ENCODE assay signal across 27 cellular contexts in genomic region chr3:126026277-126026751, GRCh38. TPM values are rescaled to one million over a fixed set of nuclear protein-coding genes. Genes with fewer than 3 reads are reported as not detected.
DNase-seq lines count a peak whose midpoint lies in the region; ATAC-seq and TF ChIP-seq lines count a peak whose summit lies in the region.
"Had no signal": no experiment of that assay in that cellular context is flagged by ENCODE, and none has a peak within 500 bp of the region (broad histone marks: within the 10 kb centered on the region; RNA-seq: fewer than 3 reads in every experiment).

No MANE protein-coding gene starts in this region.

- no peaks in the 10 kb centered on the region for H3K4me1 ChIP-seq in breast epithelium
- H3K4me1 ChIP-seq in Peyer's patch, result no peaks in the 10 kb centered on the region
- H3K4me1 ChIP-seq: BLaER1 treated with 17β-estradiol and CSF1 and Interleukin-3, amounts not matched to agents 10 nM and 100 nM; upper lobe of left lung had no signal

- intact Hi-C loops in MCF 10A (cut with micrococcal nuclease), result no loop called here
- intact Hi-C loops in breast epithelium (cut with DNase I; ENCODE audit: low total_unique reads), result no loop called here

- H3K36me3 ChIP-seq in breast epithelium, result no peaks in the 10 kb centered on the region
- H3K36me3 ChIP-seq in Peyer's patch, result peaks cover 0 to 16% (median 0%) of the 10 kb centered on the region in 3 donors
- H3K36me3 ChIP-seq: HAP-1, ovary had no signal

- no TSS peak for BruUV-seq in MCF 10A (replicated peaks; lab: Mats Ljungman, UMichigan)

- H3K36me3 Mint-ChIP-seq in MCF 10A (ENCODE audit: insufficient read depth, unreplicated experiment) (peaks cover 21% of the 10 kb centered on the region), type B pancreatic cell (peaks cover 42% of the 10 kb centered on the region)

- H3K27ac ChIP-seq in breast epithelium, result no peak overlapping the region
- peak overlapping the region in 1 of 4 donors; percentile 72 for H3K27ac ChIP-seq in Peyer's patch
- H3K27ac ChIP-seq: BLaER1 treated with 17β-estradiol and CSF1 and Interleukin-3, amounts not matched to agents 10 nM and 100 nM; ovary; upper lobe of left lung had no signal

- H3K27me3 Mint-ChIP-seq in MCF 10A (ENCODE audit: insufficient read depth, unreplicated experiment) (no peaks in the 10 kb centered on the region), type B pancreatic cell (no peaks in the 10 kb centered on the region)

- H3K9me3 Mint-ChIP-seq in MCF 10A (ENCODE audit: unreplicated experiment) (peaks cover 12% of the 10 kb centered on the region), type B pancreatic cell (peaks cover 7% of the 10 kb centered on the region)

- CTCF ChIA-PET in MCF 10A (lab: Yijun Ruan, JAX), result no interaction called here

- no peak for ATAC-seq in left lobe of liver
- no peak for ATAC-seq in GM21360 (IDR thresholded peaks at IDR 0.05; ENCODE audit: unreplicated experiment)

- H3K4me3 ChIP-seq in breast epithelium, result no peak overlapping the region
- no peak overlapping the region for H3K4me3 ChIP-seq in Peyer's patch
- H3K4me3 ChIP-seq: BLaER1 treated with 17β-estradiol and CSF1 and Interleukin-3, amounts not matched to agents 10 nM and 100 nM; HAP-1; ovary; upper lobe of left lung had no signal

- H3K27ac Mint-ChIP-seq in MCF 10A (ENCODE audit: low read depth, unreplicated experiment), result peak overlapping the region; percentile 77
- peak overlapping the region; percentile 48 for H3K27ac Mint-ChIP-seq in type B pancreatic cell
- H3K27ac Mint-ChIP-seq: nephron had no signal

- peaks cover 8 to 10% of the 10 kb centered on the region in 2 donors for H3K9me3 ChIP-seq in breast epithelium
- H3K9me3 ChIP-seq in Peyer's patch, result peaks cover 0 to 9% (median 4%) of the 10 kb centered on the region in 4 donors
- H3K9me3 ChIP-seq: ovary had no signal

- POLR2A ChIA-PET in MCF 10A (lab: Yijun Ruan, JAX), result interaction anchor here (0.7 to 1.0 kb wide), 2 partner anchors 9 to 92 kb away, joined by 3 to 4 read pairs; no protein-coding TSS in a partner anchor

- no peak for TF ChIP-seq CTCF in MCF 10A (IDR thresholded peaks at IDR 0.05; ENCODE audit: unreplicated experiment)
- TF ChIP-seq CTCF in breast epithelium (IDR thresholded peaks at IDR 0.05), result no peak
- TF ChIP-seq CTCF in Peyer's patch (IDR thresholded peaks at IDR 0.05), result no peak
- TF ChIP-seq CTCF in type B pancreatic cell (conservative IDR thresholded peaks at IDR 0.05), result no peak

- H3K27me3 ChIP-seq in breast epithelium (no peaks in the 10 kb centered on the region), Peyer's patch (no peaks in the 10 kb centered on the region)
- H3K27me3 ChIP-seq: BLaER1 treated with 17β-estradiol and CSF1 and Interleukin-3, amounts not matched to agents 10 nM and 100 nM; ovary; upper lobe of left lung had no signal

- H3K4me3 Mint-ChIP-seq in MCF 10A (ENCODE audit: unreplicated experiment), result no peak overlapping the region
- H3K4me3 Mint-ChIP-seq in type B pancreatic cell, result no peak overlapping the region
- H3K4me3 Mint-ChIP-seq: nephron had no signal

- no peak for TF ChIP-seq POLR2A in breast epithelium (IDR thresholded peaks at IDR 0.05)
- TF ChIP-seq POLR2A in Peyer's patch (IDR thresholded peaks at IDR 0.05), result no peak

- H3K4me1 Mint-ChIP-seq in MCF 10A (ENCODE audit: insufficient read depth, unreplicated experiment) (no peaks in the 10 kb centered on the region), type B pancreatic cell (ENCODE audit: unreplicated experiment) (no peaks in the 10 kb centered on the region)

- no peak for DNase-seq in MCF 10A (ENCODE audit: unreplicated experiment)
- DNase-seq in breast epithelium (ENCODE audit: low spot score in 2 of 2), result no peak
- peak in 2 of 3 donors; percentile 79 to 82 for DNase-seq in Peyer's patch
- DNase-seq in left lobe of liver (ENCODE audit: low spot score), result peak; percentile 35
- DNase-seq in type B pancreatic cell (ENCODE audit: extremely low spot score, unreplicated experiment), result peak; percentile 39
- DNase-seq in HCEC 1CT, result no peak
- DNase-seq in NCI-H2081 treated with DMSO at 0.1 percent for 48 hours (lab: John Stamatoyannopoulos, UW), result no peak
- DNase-seq: activated CD4-positive, alpha-beta T cell treated with anti-CD3 and anti-CD28 coated beads for 48 hours; Calu3; DMS79 treated with DMSO at 0.1 percent for 48 hours; hypothalamus; left ventricle myocardium superior; NCI-H2029; NCI-H69; ovary; retina; stimulated activated CD4-positive, alpha-beta T cell treated with anti-CD3 and anti-CD28 coated beads, Interleukin-2, amount 100 ng/mL, for 24 hours had no signal

RNA-seq across cellular contexts. Expression of gene ROPN1B, which starts 57.3 kb away (rescaled TPM):
- total RNA-seq in MCF 10A (2022), result not detected in 2 replicates
- 10 to 100 TPM in 1 of 3 donors, 1 to 10 TPM in 1, not detected in 1; 3.3 to 17.7 TPM for total RNA-seq in breast epithelium
- total RNA-seq in Peyer's patch, result not detected
- 0.60 TPM for total RNA-seq in left lobe of liver
- total RNA-seq in type B pancreatic cell (ENCODE audit: low replicate concordance), result 0.53 and 1.2 TPM in 2 replicates
- total RNA-seq: astrocyte; dermis microvascular lymphatic vessel endothelial cell; endothelial cell of umbilical vein; subcutaneous adipose tissue; T-helper 1 cell treated with Interleukin-12 subunit alpha and Interleukin-12 subunit beta and Interleukin-4 antibody, amounts not matched to agents 30 ng/mL and 1 ng/mL, for 36 hours had no signal

RNA-seq across cellular contexts. Expression of gene SLC41A3, which starts 57.6 kb away (rescaled TPM):
- total RNA-seq in MCF 10A (2022) (34.9 and 43.2 TPM in 2 replicates), breast epithelium (10 to 100 TPM; 42.6 to 53.7 (median 50.1) TPM), Peyer's patch (10 to 100 TPM; 45.4 to 79.9 (median 58.5) TPM), left lobe of liver (15.7 TPM), type B pancreatic cell (ENCODE audit: low replicate concordance) (53.6 and 56.4 TPM in 2 replicates)

Comparison
In these comparisons a context has a peak if more than half of its experiments do, and no peak if none do; other contexts are left out.
1. DNase-seq: peak in Peyer's patch (2 of 3), left lobe of liver (single experiment) and type B pancreatic cell (single experiment); none in MCF 10A (single experiment), breast epithelium (0 of 2), HCEC 1CT (single experiment) and NCI-H2081 treated with DMSO at 0.1 percent for 48 hours (single experiment).